ENCODE assay signal across 8 cellular contexts in the genomic region with DNA sequence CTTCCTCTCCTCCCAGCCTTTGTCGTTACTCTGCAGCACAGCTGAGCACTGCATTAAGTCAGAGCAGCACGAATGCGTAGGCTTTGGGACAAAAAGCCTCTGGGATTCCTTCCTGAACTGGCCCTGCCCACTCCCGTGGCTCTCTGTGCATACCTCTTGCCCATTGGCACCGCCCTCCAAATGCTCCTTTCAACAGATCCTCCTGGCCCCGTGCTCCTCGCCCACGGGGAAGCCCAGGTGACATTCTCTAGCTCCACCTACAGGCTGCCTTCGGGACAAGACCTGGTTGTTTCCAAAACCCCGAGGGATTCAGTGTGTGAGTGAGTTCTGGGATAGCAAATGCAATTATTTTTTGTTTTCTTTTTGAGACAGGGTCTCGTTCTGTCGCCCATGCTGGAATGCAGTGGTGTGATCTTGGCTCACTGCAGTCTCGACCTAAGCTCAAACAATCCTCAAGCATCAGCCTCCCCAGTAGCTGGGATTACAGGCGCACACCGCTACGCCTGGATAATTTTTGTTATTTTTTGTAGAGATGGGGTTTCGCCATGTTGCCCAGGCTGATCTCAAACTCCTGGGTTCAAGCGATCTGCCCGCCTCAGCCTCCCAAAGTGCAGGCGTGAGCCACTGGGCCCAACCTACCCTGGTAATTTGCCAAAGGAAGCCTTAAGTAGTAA. TPM values are rescaled to one million over a fixed set of nuclear protein-coding genes. Genes with fewer than 3 reads are reported as not detected.
DNase-seq lines count a peak whose midpoint lies in the region; ATAC-seq and TF ChIP-seq lines count a peak whose summit lies in the region.

No MANE protein-coding gene starts in this region.

- H3K36me3 ChIP-seq in ES-I3 (ENCODE audit: insufficient read depth, low read length) = peaks cover 10% of the 10 kb centered on the region; the same call in 1 of the 2 replicates
- peaks cover 8 to 40% of the 10 kb centered on the region in 2 donors for H3K36me3 ChIP-seq in neuronal stem cell (replicated peaks in 1 of 2; ENCODE audit: control insufficient read depth in 2 of 2, insufficient read depth in 2 of 2, low read length in 2 of 2)

- no peak overlapping the region for H3K4ac ChIP-seq in neuronal stem cell (ENCODE audit: low read length)

- peak; percentile 88 for TF ChIP-seq CTCF in foreskin fibroblast (IDR thresholded peaks at IDR 0.05; ENCODE audit: low read depth, low read length)

- H3K9me3 ChIP-seq in ES-I3 (ENCODE audit: control insufficient read depth, insufficient read depth, low read length) (no peaks in the 10 kb centered on the region), neuronal stem cell (replicated peaks in 1 of 2; ENCODE audit: control insufficient read depth in 2 of 2, insufficient read depth in 1 of 2, low read depth in 1 of 2, low read length in 2 of 2) (peaks cover 0 to 2% of the 10 kb centered on the region in 2 donors)

- no peak overlapping the region for H2BK12ac ChIP-seq in neuronal stem cell (ENCODE audit: low read length)

- WGBS in neuronal stem cell (ENCODE audit: extremely low coverage in 2 of 2, insufficient read length in 2 of 2, insufficient replicate concordance in 1 of 2), 2 donors = no CpG with 5 or more reads among the region's 20 CpGs

- H3K14ac ChIP-seq in neuronal stem cell (ENCODE audit: low read length) = no peak overlapping the region

- H2BK15ac ChIP-seq in neuronal stem cell (ENCODE audit: low read length) = no peak overlapping the region

- no peak overlapping the region for H3K23ac ChIP-seq in neuronal stem cell (ENCODE audit: low read depth, low read length, poor library complexity)

- no peak overlapping the region for H2BK120ac ChIP-seq in neuronal stem cell (ENCODE audit: low read depth, low read length)

- peak overlapping the region; percentile 26 for H2AFZ ChIP-seq in neuronal stem cell (ENCODE audit: low read length)

- H3K4me3 ChIP-seq in foreskin fibroblast (ENCODE audit: low read depth in 1 of 2, low read length in 2 of 2) (no peak overlapping the region), neuronal stem cell (ENCODE audit: low read length in 2 of 2) (no peak overlapping the region)

- no peak overlapping the region for H3K27ac ChIP-seq in neuronal stem cell (replicated peaks; ENCODE audit: low read length)

- peaks cover 2% of the 10 kb centered on the region for H3K79me1 ChIP-seq in neuronal stem cell (ENCODE audit: low read depth, low read length)

- no peaks in the 10 kb centered on the region for H3K27me3 ChIP-seq in neuronal stem cell (ENCODE audit: control insufficient read depth in 3 of 3, insufficient read depth in 3 of 3, low read depth in 1 of 3, low read length in 3 of 3)

- no peak for ATAC-seq in HG02798 (IDR thresholded peaks at IDR 0.05; ENCODE audit: poor library complexity, unreplicated experiment)

- no peak overlapping the region for H3K4me2 ChIP-seq in neuronal stem cell (ENCODE audit: insufficient read depth, low read length, poor library complexity, severe bottlenecking)

- no peak overlapping the region for H2AK5ac ChIP-seq in neuronal stem cell (ENCODE audit: low read depth, low read length)

- no peak overlapping the region for H4K8ac ChIP-seq in neuronal stem cell (ENCODE audit: low read depth, low read length)

- H3K4me1 ChIP-seq in ES-I3 (ENCODE audit: insufficient read depth, low read length) = peaks cover 9% of the 10 kb centered on the region; the same call in 1 of the 2 replicates
- H3K4me1 ChIP-seq in neuronal stem cell (ENCODE audit: control insufficient read depth in 2 of 2, insufficient read depth in 1 of 2, low read depth in 1 of 2, low read length in 2 of 2) = peaks cover 4 to 11% of the 10 kb centered on the region in 2 donors

- H3K18ac ChIP-seq in neuronal stem cell (ENCODE audit: low read length) = no peak overlapping the region

- no peak overlapping the region for H4K91ac ChIP-seq in neuronal stem cell (ENCODE audit: low read depth, low read length, poor library complexity)

- DNase-seq in Kasumi-1 (lab: John Stamatoyannopoulos, UW) (peak; percentile 57 to 69), RPMI8226 (peak; percentile 55), foreskin fibroblast (peak; percentile 66 to 86), neuronal stem cell (ENCODE audit: low spot score) (peak; percentile 84), stromal cell of bone marrow (ENCODE audit: low read depth) (peak; percentile 48)
- DNase-seq in activated effector memory CD4-positive, alpha-beta T cell treated with anti-CD3 and anti-CD28 coated beads, Interleukin-2, amount 50 U/mL, for 16 hours = peak; percentile 88

- H2BK5ac ChIP-seq in neuronal stem cell (ENCODE audit: low read length) = no peak overlapping the region

- H3K9ac ChIP-seq in ES-I3 (ENCODE audit: low read depth, low read length) (0 out of 2 replicates have a peak overlapping the region, but pooled peaks have one; percentile 0), neuronal stem cell (ENCODE audit: low read depth, low read length, poor library complexity) (peak overlapping the region; percentile 36)

RNA-seq across cellular contexts. Expression of a gene that starts 17.9 kb away (rescaled TPM):
- not detected for polyA plus RNA-seq in neuronal stem cell (2013, experiment 1 of 2)
- polyA plus RNA-seq in neuronal stem cell (2013, experiment 2 of 2) = not detected

RNA-seq across cellular contexts. Expression of a gene that starts 31.9 kb away (rescaled TPM):
- polyA plus RNA-seq in neuronal stem cell (2013, experiment 1 of 2) = not detected
- polyA plus RNA-seq in neuronal stem cell (2013, experiment 2 of 2) = not detected
